ENCODE assay signal across 8 cellular contexts in genomic region chr6:102619585-102619984, GRCh38.
DNase-seq lines count a peak whose midpoint lies in the region; ATAC-seq and TF ChIP-seq lines count a peak whose summit lies in the region.
"Had no signal": no experiment of that assay in that cellular context is flagged by ENCODE, and none has a peak within 500 bp of the region (broad histone marks: within the 10 kb centered on the region; RNA-seq: fewer than 3 reads in every experiment).

No MANE protein-coding gene starts in this region.

- H3K4me2 ChIP-seq in KMS-11, result no peak overlapping the region

- no peak overlapping the region for H3K4me3 ChIP-seq in KMS-11 (IDR thresholded peaks at IDR 0.05; ENCODE audit: insufficient read depth, low read depth, low read length)

- no peaks in the 10 kb centered on the region for H3K27me3 Mint-ChIP-seq in nephron (ENCODE audit: low read depth)

- no peak overlapping the region for H3K27ac ChIP-seq in KMS-11

- H3K79me2 ChIP-seq in KMS-11 (ENCODE audit: insufficient read depth, low read depth), result no peaks in the 10 kb centered on the region

- no peaks in the 10 kb centered on the region for H3K4me1 Mint-ChIP-seq in nephron

- H3K4me3 Mint-ChIP-seq in nephron, result no peak overlapping the region

- TF ChIP-seq CTCF in GM12874 (IDR thresholded peaks at IDR 0.05; ENCODE audit: insufficient read depth, low read depth, low read length), result 0 out of 2 replicates have a peak, but pooled peaks have one; percentile 28
- peak; percentile 49 for TF ChIP-seq CTCF in KMS-11 (conservative IDR thresholded peaks at IDR 0.05; ENCODE audit: low read depth, low read length)
- TF ChIP-seq CTCF in nephron (IDR thresholded peaks at IDR 0.05; ENCODE audit: unreplicated experiment in 3 of 3), result peak; percentile 35 to 60 (median 48)

- DNase-seq in amniotic epithelial cell (ENCODE audit: low read depth), result peak; percentile 32
- DNase-seq: activated CD4-positive, alpha-beta T cell treated with anti-CD3 and anti-CD28 coated beads, Interleukin-2, amount 50 U/mL, for 1 hour had no signal

- H4K20me1 ChIP-seq in KMS-11 (ENCODE audit: insufficient read depth), result no peaks in the 10 kb centered on the region

- H3K27ac Mint-ChIP-seq in nephron, result no peak overlapping the region

- no peak overlapping the region for H2AFZ ChIP-seq in KMS-11 (ENCODE audit: low read depth)

- H3K9ac ChIP-seq in KMS-11, result no peak overlapping the region

- H3K4me1 ChIP-seq in KMS-11 (ENCODE audit: low read depth, poor library complexity, severe bottlenecking), result no peaks in the 10 kb centered on the region

- H3K36me3 Mint-ChIP-seq in nephron (ENCODE audit: low read depth), result no peaks in the 10 kb centered on the region

- peaks cover 8% of the 10 kb centered on the region for H3K9me3 Mint-ChIP-seq in nephron

- no peaks in the 10 kb centered on the region for H3K36me3 ChIP-seq in KMS-11 (ENCODE audit: insufficient read depth)

- H3K27me3 ChIP-seq in KMS-11 (ENCODE audit: insufficient read depth, low read depth), result no peaks in the 10 kb centered on the region

- no peak for ATAC-seq in activated CD4-positive, CD25-positive, alpha-beta regulatory T cell treated with anti-CD3 and anti-CD28 coated beads, Interleukin-2, amount 50 U/mL, for 24 hours
- no peak for ATAC-seq in GM21447 (IDR thresholded peaks at IDR 0.05; ENCODE audit: unreplicated experiment)
- no peak for ATAC-seq in GM18498 (IDR thresholded peaks at IDR 0.05; ENCODE audit: unreplicated experiment)
